In genomic region chr7:155380221-155380861, GRCh38 we compare ENCODE assay signal across 8 cellular contexts.
DNase-seq lines count a peak whose midpoint lies in the region; TF ChIP-seq lines count a peak whose summit lies in the region.

No MANE protein-coding gene starts in this region.

- intact Hi-C loops in posterior cingulate gyrus (cut with DNase I), result no loop called here

- H3K27me3 ChIP-seq in Loucy (ENCODE audit: insufficient read depth, low read length, poor library complexity, severe bottlenecking), result no peaks in the 10 kb centered on the region

- DNase-seq in ELR (ENCODE audit: low read depth), result peak; percentile 70
- peak; percentile 71 for DNase-seq in H4 (ENCODE audit: low spot score)
- DNase-seq in SHP77 treated with DMSO at 0.1 percent for 48 hours (lab: John Stamatoyannopoulos, UW), result peak; percentile 18
- DNase-seq in activated gamma-delta T cell treated with anti-CD3 and anti-CD28 coated beads, Interleukin-2, amount 50 U/mL, for 16 hours (ENCODE audit: low read depth), result peak; percentile 46
- peak; percentile 77 for DNase-seq in globus pallidus (ENCODE audit: low spot score)
- peak in 7 of 10 donors; percentile 39 to 86 (median 57) for DNase-seq in posterior cingulate gyrus
- DNase-seq in ureter (ENCODE audit: low spot score), result peak; percentile 73

- H3K9ac ChIP-seq in Loucy (ENCODE audit: low read depth, low read length, poor library complexity, severe bottlenecking), result peak overlapping the region; percentile 0

- H3K9me2 ChIP-seq in Loucy (replicated peaks; ENCODE audit: low read depth, low read length), result no peaks in the 10 kb centered on the region

- peaks cover 21% of the 10 kb centered on the region for H3K4me1 ChIP-seq in Loucy (ENCODE audit: insufficient read depth, low read length, poor library complexity, severe bottlenecking)

- peak; percentile 79 for TF ChIP-seq CTCF in Loucy (conservative IDR thresholded peaks at IDR 0.05; ENCODE audit: low read length)

- no peaks in the 10 kb centered on the region for H3F3A ChIP-seq in Loucy (ENCODE audit: low read depth)

- peak overlapping the region; percentile 47; the same call in 1 of the 2 replicates for H2AFZ ChIP-seq in Loucy (ENCODE audit: low read length)

- H4K20me1 ChIP-seq in Loucy (ENCODE audit: insufficient read depth, low read length, poor library complexity, severe bottlenecking), result no peaks in the 10 kb centered on the region

- no peaks in the 10 kb centered on the region for H3K9me3 ChIP-seq in Loucy (ENCODE audit: insufficient read depth, low read depth, low read length)

- no peaks in the 10 kb centered on the region for H3K79me2 ChIP-seq in Loucy (ENCODE audit: insufficient read depth, low read length)

- H3K36me3 ChIP-seq in Loucy (ENCODE audit: insufficient read depth, low read length), result no peaks in the 10 kb centered on the region

- no peak overlapping the region for H3K4me3 ChIP-seq in Loucy (ENCODE audit: low read length, poor library complexity, severe bottlenecking)

- peak overlapping the region; percentile 10 for H3K4me2 ChIP-seq in Loucy (ENCODE audit: low read depth, low read length, poor library complexity, severe bottlenecking)

Comparison
In these comparisons a context has a peak if more than half of its experiments do, and no peak if none do; other contexts are left out.
1. DNase-seq: peak in every context shown above with its lines; median percentile 77 in globus pallidus; 73 in ureter; 71 in H4; 70 in ELR; 57 in posterior cingulate gyrus; 46 in activated gamma-delta T cell treated with anti-CD3 and anti-CD28 coated beads, Interleukin-2, amount 50 U/mL, for 16 hours; 18 in SHP77 treated with DMSO at 0.1 percent for 48 hours.